ENCODE assay signal across 21 cellular contexts in the genomic region with DNA sequence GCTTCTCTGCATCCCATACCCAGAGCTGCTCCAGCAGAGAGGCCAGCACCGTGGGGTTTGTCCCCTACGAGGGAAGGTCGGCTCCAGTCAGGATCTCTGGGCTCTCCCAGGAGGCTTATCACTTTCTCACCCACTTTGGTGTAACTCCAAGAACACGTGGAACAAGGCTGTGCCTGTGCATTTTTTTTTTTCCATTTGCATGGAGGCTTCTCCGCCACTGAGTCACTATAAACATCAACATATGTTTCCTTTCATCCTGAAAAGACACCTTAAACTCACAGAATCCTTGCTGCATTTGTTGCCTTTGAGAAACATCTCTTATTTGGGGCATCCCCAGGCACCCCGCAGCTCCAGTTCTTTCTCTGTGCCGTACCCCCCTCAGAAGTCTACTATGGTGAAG. TPM values are rescaled to one million over a fixed set of nuclear protein-coding genes. Genes with fewer than 3 reads are reported as not detected.
DNase-seq lines count a peak whose midpoint lies in the region; ATAC-seq and TF ChIP-seq lines count a peak whose summit lies in the region.
"Had no signal": no experiment of that assay in that cellular context is flagged by ENCODE, and none has a peak within 500 bp of the region (broad histone marks: within the 10 kb centered on the region; RNA-seq: fewer than 3 reads in every experiment).

No MANE protein-coding gene starts in this region.

- no peak overlapping the region for H3K27ac ChIP-seq in fibroblast of lung (ENCODE audit: insufficient read depth, low read length)
- H3K27ac ChIP-seq in effector memory CD4-positive, alpha-beta T cell (ENCODE audit: insufficient read depth, low read length, poor library complexity, severe bottlenecking) = no peak overlapping the region
- H3K27ac ChIP-seq: A549, BLaER1, RWPE1 had no signal

- CTCF ChIA-PET in activated CD8-positive, alpha-beta T cell treated with anti-CD3 and anti-CD28 coated beads for 36 hours (lab: Charles Lee) = no interaction called here

- intact Hi-C loops in activated CD8-positive, alpha-beta T cell treated with anti-CD3 and anti-CD28 coated beads for 36 hours (cut with micrococcal nuclease) = loop anchor here (5.0 kb wide), 1 partner anchor 195 kb away; no protein-coding TSS in a partner anchor

- H3K4me2 ChIP-seq in fibroblast of lung (ENCODE audit: extremely low read depth, insufficient read depth, low read length) = no peak overlapping the region
- H3K4me2 ChIP-seq: A549, BLaER1 had no signal

- TF ChIP-seq CTCF in fibroblast of lung (conservative IDR thresholded peaks at IDR 0.05 in 1 of 2, IDR thresholded peaks at IDR 0.05 in 1 of 2; ENCODE audit: low read depth in 1 of 2, low read length in 2 of 2) (no peak), progenitor cell of endocrine pancreas (IDR thresholded peaks at IDR 0.05; ENCODE audit: unreplicated experiment) (no peak)
- no peak for TF ChIP-seq CTCF in activated CD8-positive, alpha-beta T cell treated with anti-CD3 and anti-CD28 coated beads for 36 hours (IDR thresholded peaks at IDR 0.05)

- no peaks in the 10 kb centered on the region for H3K9me3 Mint-ChIP-seq in progenitor cell of endocrine pancreas (ENCODE audit: low read depth)
- H3K9me3 Mint-ChIP-seq in activated CD8-positive, alpha-beta T cell treated with anti-CD3 and anti-CD28 coated beads for 36 hours = peaks cover 3% of the 10 kb centered on the region

- no peak overlapping the region for H3K4me3 ChIP-seq in fibroblast of lung (replicated peaks in 1 of 4; ENCODE audit: control extremely low read depth in 1 of 4, insufficient read depth in 1 of 4, low read depth in 3 of 4, low read length in 4 of 4)
- no peak overlapping the region for H3K4me3 ChIP-seq in effector memory CD4-positive, alpha-beta T cell (ENCODE audit: insufficient read depth, low read depth, low read length, poor library complexity, severe bottlenecking)
- H3K4me3 ChIP-seq: A549, BLaER1 had no signal

- POLR2A ChIA-PET in activated CD8-positive, alpha-beta T cell treated with anti-CD3 and anti-CD28 coated beads for 36 hours (lab: Charles Lee) = no interaction called here

- H4K20me1 ChIP-seq in fibroblast of lung (ENCODE audit: control insufficient read depth, extremely low read depth, insufficient read depth, low read length) = no peaks in the 10 kb centered on the region
- H4K20me1 ChIP-seq: BLaER1 had no signal

- ATAC-seq in activated CD8-positive, alpha-beta T cell treated with anti-CD3 and anti-CD28 coated beads for 36 hours = no peak
- no peak for ATAC-seq in HG02884 (IDR thresholded peaks at IDR 0.05; ENCODE audit: unreplicated experiment)
- ATAC-seq: A549, PC-3, SK-N-SH treated with all-trans-retinoic acid at 6 μM for 48 hours had no signal

- H3K36me3 ChIP-seq in fibroblast of lung (ENCODE audit: control insufficient read depth, insufficient read depth, low read length) = no peaks in the 10 kb centered on the region
- no peaks in the 10 kb centered on the region for H3K36me3 ChIP-seq in effector memory CD4-positive, alpha-beta T cell (ENCODE audit: control insufficient read depth, insufficient read depth, low read length)
- H3K36me3 ChIP-seq: BLaER1 had no signal

- no peaks in the 10 kb centered on the region for H3K9me3 ChIP-seq in fibroblast of lung (ENCODE audit: control insufficient read depth, insufficient read depth, low read depth, low read length)
- no peaks in the 10 kb centered on the region for H3K9me3 ChIP-seq in effector memory CD4-positive, alpha-beta T cell (ENCODE audit: control insufficient read depth, low read length)

- no peaks in the 10 kb centered on the region for H3K79me2 ChIP-seq in fibroblast of lung (ENCODE audit: control insufficient read depth, insufficient read depth, low read length)

- H3K27me3 Mint-ChIP-seq in progenitor cell of endocrine pancreas = peaks cover 19% of the 10 kb centered on the region
- H3K27me3 Mint-ChIP-seq in activated CD8-positive, alpha-beta T cell treated with anti-CD3 and anti-CD28 coated beads for 36 hours = peaks cover 54% of the 10 kb centered on the region

- H3K27ac Mint-ChIP-seq in progenitor cell of endocrine pancreas = peak overlapping the region; percentile 19
- H3K27ac Mint-ChIP-seq in activated CD8-positive, alpha-beta T cell treated with anti-CD3 and anti-CD28 coated beads for 36 hours = no peak overlapping the region
- H3K27ac Mint-ChIP-seq: CD8-positive, alpha-beta memory T cell had no signal

- H3K9ac ChIP-seq in fibroblast of lung (ENCODE audit: insufficient read depth, low read length) = no peak overlapping the region

- H3K36me3 Mint-ChIP-seq in progenitor cell of endocrine pancreas (ENCODE audit: insufficient read depth) = no peaks in the 10 kb centered on the region
- no peaks in the 10 kb centered on the region for H3K36me3 Mint-ChIP-seq in activated CD8-positive, alpha-beta T cell treated with anti-CD3 and anti-CD28 coated beads for 36 hours (ENCODE audit: low read depth)
- H3K36me3 Mint-ChIP-seq: CD8-positive, alpha-beta memory T cell had no signal

- no peak overlapping the region for H2AFZ ChIP-seq in fibroblast of lung (ENCODE audit: low read length)

- peaks cover 18% of the 10 kb centered on the region for H3K4me1 Mint-ChIP-seq in progenitor cell of endocrine pancreas (ENCODE audit: low read depth)
- peaks cover 15% of the 10 kb centered on the region for H3K4me1 Mint-ChIP-seq in activated CD8-positive, alpha-beta T cell treated with anti-CD3 and anti-CD28 coated beads for 36 hours (ENCODE audit: low read depth)

- H3K27me3 ChIP-seq in fibroblast of lung (ENCODE audit: control insufficient read depth, insufficient read depth, low read length) = peaks cover 6% of the 10 kb centered on the region
- H3K27me3 ChIP-seq in effector memory CD4-positive, alpha-beta T cell (replicated peaks; ENCODE audit: control insufficient read depth, insufficient read depth, low read length, poor library complexity, severe bottlenecking) = no peaks in the 10 kb centered on the region
- H3K27me3 ChIP-seq: BLaER1 had no signal

- no peak overlapping the region for H3K4me3 Mint-ChIP-seq in progenitor cell of endocrine pancreas (ENCODE audit: low read depth)
- no peak overlapping the region for H3K4me3 Mint-ChIP-seq in activated CD8-positive, alpha-beta T cell treated with anti-CD3 and anti-CD28 coated beads for 36 hours
- H3K4me3 Mint-ChIP-seq: CD8-positive, alpha-beta memory T cell had no signal

- H3K4me1 ChIP-seq in fibroblast of lung (ENCODE audit: control insufficient read depth, extremely low read depth, insufficient read depth, low read length) = no peaks in the 10 kb centered on the region
- H3K4me1 ChIP-seq in effector memory CD4-positive, alpha-beta T cell (ENCODE audit: control insufficient read depth, insufficient read depth, low read length, poor library complexity, severe bottlenecking) = peaks cover 6% of the 10 kb centered on the region

- peak; percentile 6 for DNase-seq in COLO829 (ENCODE audit: low spot score)
- DNase-seq in RPMI7951 (ENCODE audit: low read depth) = peak; percentile 24
- peak; percentile 23 to 43 for DNase-seq in fibroblast of lung (ENCODE audit: low read depth in 2 of 2)
- no peak for DNase-seq in progenitor cell of endocrine pancreas (ENCODE audit: low spot score, unreplicated experiment)
- no peak for DNase-seq in activated CD8-positive, alpha-beta T cell treated with anti-CD3 and anti-CD28 coated beads for 36 hours
- DNase-seq in effector memory CD4-positive, alpha-beta T cell = no peak
- no peak for DNase-seq in NCI-H2081 (lab: John Stamatoyannopoulos, UW)
- DNase-seq: CD8-positive, alpha-beta memory T cell; DMS79 treated with DMSO at 0.1 percent for 48 hours; GOT3; NCI-H187; NCI-H2227 treated with DMSO at 0.1 percent for 48 hours; NCI-H510A treated with DMSO at 0.1 percent for 48 hours; NCI-H82; PC-3; SIG-M5 had no signal

RNA-seq across cellular contexts. Expression of a gene that starts 29.4 kb away (rescaled TPM):
- 8.2 and 10.7 TPM in 2 replicates for total RNA-seq in RPMI7951 (2014; rRNA removed; shearing (Covaris generic))
- total RNA-seq in fibroblast of lung (16.2 and 17.7 TPM in 2 replicates), progenitor cell of endocrine pancreas (2.3 and 2.4 TPM in 2 replicates)
- 6.1 and 13.8 TPM in 2 replicates for polyA plus RNA-seq in fibroblast of lung
- 6.0 and 12.9 TPM in 2 replicates for polyA plus RNA-seq in fibroblast of lung (2012)
- 2.8 and 26.5 TPM in 2 replicates for polyA minus RNA-seq in fibroblast of lung (ENCODE audit: low replicate concordance)
- total RNA-seq in activated CD8-positive, alpha-beta T cell treated with anti-CD3 and anti-CD28 coated beads for 36 hours = 1 to 10 TPM; 1.1 to 1.7 TPM
- total RNA-seq: PC-3 had no signal

Comparison
In these comparisons a context has a peak if more than half of its experiments do, and no peak if none do; other contexts are left out.
1. DNase-seq: peak in COLO829 (single experiment), RPMI7951 (single experiment) and fibroblast of lung (2 of 2); none in progenitor cell of endocrine pancreas (single experiment), activated CD8-positive, alpha-beta T cell treated with anti-CD3 and anti-CD28 coated beads for 36 hours (single experiment), effector memory CD4-positive, alpha-beta T cell (0 of 3) and NCI-H2081 (0 of 2).